In genomic region chr1:160209041-160209655, GRCh38 we compare ENCODE assay signal across 12 cellular contexts. TPM values are rescaled to one million over a fixed set of nuclear protein-coding genes. Genes with fewer than 3 reads are reported as not detected.
DNase-seq lines count a peak whose midpoint lies in the region; ATAC-seq and TF ChIP-seq lines count a peak whose summit lies in the region.
"Had no signal": no experiment of that assay in that cellular context is flagged by ENCODE, and none has a peak within 500 bp of the region (broad histone marks: within the 10 kb centered on the region; RNA-seq: fewer than 3 reads in every experiment).

No MANE protein-coding gene starts in this region.

- intact Hi-C loops in IMR-90 (cut with micrococcal nuclease), result no loop called here

- no peaks in the 10 kb centered on the region for H3K27me3 Mint-ChIP-seq in effector memory CD8-positive, alpha-beta T cell

- H3K4me3 ChIP-seq in BLaER1 (no peak overlapping the region), IMR-90 (ENCODE audit: insufficient read depth, low read depth, low read length) (no peak overlapping the region), trophoblast cell (ENCODE audit: low read depth, low read length) (no peak overlapping the region)
- H3K4me3 ChIP-seq: SJSA1 had no signal

- H2AFZ ChIP-seq in IMR-90 (replicated peaks; ENCODE audit: low read length, poor library complexity) (no peak overlapping the region), trophoblast cell (ENCODE audit: insufficient read depth, low read length, poor library complexity) (no peak overlapping the region)

- H3K9me3 Mint-ChIP-seq in effector memory CD8-positive, alpha-beta T cell, result no peaks in the 10 kb centered on the region

- H3K56ac ChIP-seq in IMR-90 (ENCODE audit: extremely low read depth, insufficient read depth, low read length), result no peak overlapping the region

- POLR2A ChIA-PET in IMR-90 (lab: Charles Lee; ENCODE audit: unreplicated experiment), result interaction anchor here (0.6 kb wide), 1 partner anchor 33 kb away, joined by 6 read pairs; no protein-coding TSS in a partner anchor
- POLR2A ChIA-PET in GM10248 (lab: Yijun Ruan, JAX), result no interaction called here

- TF ChIP-seq POLR2A in IMR-90 (IDR thresholded peaks at IDR 0.05; ENCODE audit: low read depth, low read length), result no peak

- H2BK120ac ChIP-seq in IMR-90 (ENCODE audit: low read depth, low read length) (no peak overlapping the region), trophoblast cell (ENCODE audit: insufficient read depth, low read length, poor library complexity) (no peak overlapping the region)

- H3K9me3 ChIP-seq in BLaER1, result no peaks in the 10 kb centered on the region
- H3K9me3 ChIP-seq in IMR-90 (ENCODE audit: control insufficient read depth, insufficient read depth, low read length), result no peaks in the 10 kb centered on the region
- no peaks in the 10 kb centered on the region for H3K9me3 ChIP-seq in trophoblast cell (ENCODE audit: insufficient read depth, low read depth, low read length)

- H4K8ac ChIP-seq in IMR-90 (ENCODE audit: low read depth in 2 of 2, low read length in 2 of 2), result no peak overlapping the region; a peak in 1 of 4 replicates
- H4K8ac ChIP-seq in trophoblast cell (ENCODE audit: low read depth, low read length), result no peak overlapping the region

- H3K9ac ChIP-seq in BLaER1 (no peak overlapping the region), IMR-90 (ENCODE audit: low read depth, low read length) (peak overlapping the region; percentile 9; the same call in 1 of the 2 replicates), trophoblast cell (ENCODE audit: low read length) (no peak overlapping the region)

- H3K36me3 Mint-ChIP-seq in effector memory CD8-positive, alpha-beta T cell (ENCODE audit: insufficient read depth), result peaks cover 11% of the 10 kb centered on the region

- DNase-seq in IMR-90, result no peak
- no peak for DNase-seq in effector memory CD8-positive, alpha-beta T cell
- DNase-seq in trophoblast cell, result no peak
- no peak for DNase-seq in GM10248 (ENCODE audit: extremely low spot score)
- no peak for DNase-seq in COR-L47 (lab: John Stamatoyannopoulos, UW)
- DNase-seq: activated CD8-positive, alpha-beta memory T cell treated with anti-CD3 and anti-CD28 coated beads, Interleukin-2, amount 50 U/mL, for 4 hours had no signal

- H3K4me3 Mint-ChIP-seq in effector memory CD8-positive, alpha-beta T cell, result no peak overlapping the region

- H3K14ac ChIP-seq in IMR-90 (replicated peaks; ENCODE audit: low read depth, low read length), result peak overlapping the region; percentile 71
- H3K14ac ChIP-seq in trophoblast cell (ENCODE audit: low read length), result no peak overlapping the region

- H2BK12ac ChIP-seq in trophoblast cell (ENCODE audit: low read length), result no peak overlapping the region

- CTCF ChIA-PET in IMR-90 (lab: Yijun Ruan, JAX), result interaction anchor here (0.7 to 1.3 kb wide), 3 partner anchors 16 to 53 kb away, joined by 3 to 5 read pairs (median 3); no protein-coding TSS in a partner anchor
- CTCF ChIA-PET in GM10248 (lab: Yijun Ruan, JAX), result interaction anchor here (0.7 to 12.2 kb wide), 6 partner anchors 10 to 109 kb away, joined by 3 to 134 read pairs (median 10); partner anchors contain the start of gene CASQ1

- H3K9me1 ChIP-seq in IMR-90 (ENCODE audit: insufficient read depth, low read length), result peaks cover 48% of the 10 kb centered on the region

- H3K18ac ChIP-seq in IMR-90 (ENCODE audit: low read depth, low read length), result no peak overlapping the region
- H3K18ac ChIP-seq in trophoblast cell (ENCODE audit: low read length), result no peak overlapping the region

- no TSS peak for BruUV-seq in IMR-90 (replicated peaks; lab: Mats Ljungman, UMichigan)

- H2AK5ac ChIP-seq in IMR-90 (ENCODE audit: low read depth, low read length) (no peak overlapping the region), trophoblast cell (ENCODE audit: low read length) (no peak overlapping the region)

- dilution Hi-C loops in IMR-90 (cut with HindIII; ENCODE audit: low sequenced_read_pairs, unreplicated experiment), result no loop called here

- no peak overlapping the region for H4K5ac ChIP-seq in IMR-90 (ENCODE audit: low read depth, low read length)

- H2BK5ac ChIP-seq in IMR-90 (ENCODE audit: low read depth, low read length, poor library complexity, severe bottlenecking), result peak overlapping the region; percentile 9
- no peak overlapping the region for H2BK5ac ChIP-seq in trophoblast cell (ENCODE audit: low read depth, low read length, poor library complexity)

- no peak overlapping the region for H2BK20ac ChIP-seq in IMR-90 (ENCODE audit: low read depth, low read length)

- ATAC-seq in IMR-90 (ENCODE audit: low read depth) (no peak), HG03457 (IDR thresholded peaks at IDR 0.05; ENCODE audit: unreplicated experiment) (no peak), HG03025 (IDR thresholded peaks at IDR 0.05; ENCODE audit: low FRiP score, unreplicated experiment) (no peak)
- no peak for ATAC-seq in effector memory CD8-positive, alpha-beta T cell (replicated peaks)

- peak overlapping the region; percentile 82; the same call in 1 of the 2 replicates for H3K23ac ChIP-seq in IMR-90 (ENCODE audit: low read depth, low read length)
- H3K23ac ChIP-seq in trophoblast cell (ENCODE audit: low read length), result no peak overlapping the region

- peaks cover 26 to 27% of the 10 kb centered on the region in 2 donors for H3K4me1 Mint-ChIP-seq in effector memory CD8-positive, alpha-beta T cell (ENCODE audit: low read depth in 2 of 2)

- peak overlapping the region; percentile 13; the same call in 1 of the 2 replicates for H3K4ac ChIP-seq in IMR-90 (ENCODE audit: low read depth, low read length)
- peak overlapping the region; percentile 12 for H3K4ac ChIP-seq in trophoblast cell (ENCODE audit: low read depth, low read length)

- H4K91ac ChIP-seq in IMR-90 (ENCODE audit: insufficient read depth, low read depth, low read length) (no peak overlapping the region), trophoblast cell (ENCODE audit: low read depth, low read length) (no peak overlapping the region)

- WGBS in IMR-90 (ENCODE audit: extremely low coverage in 2 of 2, insufficient read length in 1 of 2), 2 experiments, result 29% methylated on average over 1 of the region's 5 CpGs; no CpG with 5 or more reads in 1 of the 2 experiments
- WGBS in trophoblast cell (ENCODE audit: extremely low coverage, insufficient coverage, insufficient read length), result no CpG with 5 or more reads among the region's 5 CpGs

- H3K27me3 ChIP-seq in BLaER1 (no peaks in the 10 kb centered on the region), IMR-90 (ENCODE audit: control insufficient read depth, insufficient read depth, low read length) (no peaks in the 10 kb centered on the region), trophoblast cell (ENCODE audit: insufficient read depth, low read length) (no peaks in the 10 kb centered on the region)
- H3K27me3 ChIP-seq: SJSA1 had no signal

- peaks cover 40 to 90% of the 10 kb centered on the region in 2 experiments for H3K79me1 ChIP-seq in IMR-90 (ENCODE audit: low read depth in 1 of 2, low read length in 2 of 2)
- H3K79me1 ChIP-seq in trophoblast cell (ENCODE audit: low read length), result peaks cover 22% of the 10 kb centered on the region

- H3K27ac Mint-ChIP-seq in effector memory CD8-positive, alpha-beta T cell, result peak overlapping the region; percentile 21 to 90

- peaks cover 13% of the 10 kb centered on the region for H3K79me2 ChIP-seq in trophoblast cell (ENCODE audit: control insufficient read depth, insufficient read depth, low read length, poor library complexity)

- in situ Hi-C loops in IMR-90 (cut with MboI; ENCODE audit: low sequenced_read_pairs), result no loop called here

- H3K36me3 ChIP-seq in BLaER1, result peaks cover 68% of the 10 kb centered on the region
- peaks cover 60% of the 10 kb centered on the region for H3K36me3 ChIP-seq in IMR-90 (ENCODE audit: control insufficient read depth, insufficient read depth, low read length)
- H3K36me3 ChIP-seq in trophoblast cell (ENCODE audit: control insufficient read depth in 1 of 2, insufficient read depth in 2 of 2, low read length in 2 of 2), result peaks cover 54 to 66% of the 10 kb centered on the region in 2 experiments

- H4K20me1 ChIP-seq in BLaER1, result peaks cover 58% of the 10 kb centered on the region; the same call in 1 of the 2 replicates
- H4K20me1 ChIP-seq in IMR-90 (ENCODE audit: insufficient read depth, low read length), result peaks cover 76% of the 10 kb centered on the region

- TF ChIP-seq CTCF in IMR-90 (conservative IDR thresholded peaks at IDR 0.05; ENCODE audit: low read depth, low read length) (no peak), GM10248 (IDR thresholded peaks at IDR 0.05; ENCODE audit: control extremely low read depth, extremely low read depth, low read depth, missing control alignments) (no peak)

- no peak overlapping the region for H2BK15ac ChIP-seq in IMR-90 (ENCODE audit: low read depth, low read length)

- no peak for TF ChIP-seq RAD21 in IMR-90 (IDR thresholded peaks at IDR 0.05; ENCODE audit: low read length)

- no peak overlapping the region for H3K27ac ChIP-seq in BLaER1
- H3K27ac ChIP-seq in IMR-90 (ENCODE audit: insufficient read depth, low read length), result peak overlapping the region; percentile 30; the same call in 1 of the 2 replicates
- H3K27ac ChIP-seq in trophoblast cell (ENCODE audit: low read depth, low read length), result no peak overlapping the region
- H3K27ac ChIP-seq: SJSA1 had no signal

- H3K4me2 ChIP-seq in BLaER1 (peak overlapping the region; percentile 31; the same call in 1 of the 2 replicates), IMR-90 (ENCODE audit: low read depth, low read length) (peak overlapping the region; percentile 35), trophoblast cell (ENCODE audit: low read length) (no peak overlapping the region)

- H4K12ac ChIP-seq in trophoblast cell (ENCODE audit: low read depth, low read length), result no peak overlapping the region

- H3K4me1 ChIP-seq in BLaER1 (peaks cover 57% of the 10 kb centered on the region), IMR-90 (ENCODE audit: control insufficient read depth, insufficient read depth, low read length) (peaks cover 44% of the 10 kb centered on the region), trophoblast cell (ENCODE audit: control insufficient read depth in 1 of 2, insufficient read depth in 2 of 2, low read length in 2 of 2) (peaks cover 20 to 36% of the 10 kb centered on the region in 2 experiments)

- H2AK9ac ChIP-seq in IMR-90 (replicated peaks; ENCODE audit: low read depth, low read length, poor library complexity), result peak overlapping the region; percentile 19

RNA-seq across cellular contexts. Expression of gene PEA15, which starts 4.0 kb away (rescaled TPM):
- 265 and 296 TPM in 2 replicates for total RNA-seq in IMR-90 (2012; rRNA removed)
- 710 and 754 TPM in 2 replicates for polyA plus RNA-seq in IMR-90 (2012; rRNA removed)
- 217 and 257 TPM in 2 replicates for polyA plus RNA-seq in IMR-90 (2012; cell fraction: cytosol; rRNA removed)
- 129 and 289 TPM in 2 replicates for polyA plus RNA-seq in IMR-90 (2012; cell fraction: nucleus; rRNA removed; ENCODE audit: low replicate concordance)
- 244 and 246 TPM in 2 replicates for polyA plus RNA-seq in trophoblast cell (2013)

RNA-seq across cellular contexts. Expression of gene CASQ1, which starts 18.8 kb away (rescaled TPM):
- total RNA-seq in IMR-90 (2012; rRNA removed), result 0.18 TPM in 1 of 2 replicates, not detected in the other
- polyA plus RNA-seq in IMR-90 (2012; rRNA removed), result 0.10 and 0.21 TPM in 2 replicates
- 0.09 and 0.14 TPM in 2 replicates for polyA plus RNA-seq in IMR-90 (2012; cell fraction: cytosol; rRNA removed)
- 0.07 TPM in 1 of 2 replicates, not detected in the other for polyA plus RNA-seq in IMR-90 (2012; cell fraction: nucleus; rRNA removed; ENCODE audit: low replicate concordance)
- 5.0 and 5.6 TPM in 2 replicates for polyA plus RNA-seq in trophoblast cell (2013)
- total RNA-seq: HT-29, liver, SJSA1 had no signal
- polyA plus RNA-seq: liver had no signal

RNA-seq across cellular contexts. Expression of gene DCAF8, which starts 53.2 kb away (rescaled TPM):
- total RNA-seq in IMR-90 (2012; rRNA removed), result 83.3 TPM in 2 replicates
- polyA plus RNA-seq in IMR-90 (2012; rRNA removed), result 74.9 and 83.8 TPM in 2 replicates
- 28.3 and 31.3 TPM in 2 replicates for polyA plus RNA-seq in IMR-90 (2012; cell fraction: cytosol; rRNA removed)
- 277 and 555 TPM in 2 replicates for polyA plus RNA-seq in IMR-90 (2012; cell fraction: nucleus; rRNA removed; ENCODE audit: low replicate concordance)
- polyA plus RNA-seq in trophoblast cell (2013), result 65.4 and 69.8 TPM in 2 replicates

RNA-seq across cellular contexts. Expression of gene ATP1A4, which starts 57.7 kb away (rescaled TPM):
- not detected in 2 replicates for total RNA-seq in IMR-90 (2012; rRNA removed)
- polyA plus RNA-seq in IMR-90 (2012; rRNA removed), result not detected in 2 replicates
- polyA plus RNA-seq in IMR-90 (2012; cell fraction: cytosol; rRNA removed), result not detected in 2 replicates
- not detected in 2 replicates for polyA plus RNA-seq in IMR-90 (2012; cell fraction: nucleus; rRNA removed; ENCODE audit: low replicate concordance)
- 27.2 and 30.9 TPM in 2 replicates for polyA plus RNA-seq in trophoblast cell (2013)
- total RNA-seq: HT-29, liver, SJSA1 had no signal
- polyA plus RNA-seq: liver had no signal
